In the genomic region with DNA sequence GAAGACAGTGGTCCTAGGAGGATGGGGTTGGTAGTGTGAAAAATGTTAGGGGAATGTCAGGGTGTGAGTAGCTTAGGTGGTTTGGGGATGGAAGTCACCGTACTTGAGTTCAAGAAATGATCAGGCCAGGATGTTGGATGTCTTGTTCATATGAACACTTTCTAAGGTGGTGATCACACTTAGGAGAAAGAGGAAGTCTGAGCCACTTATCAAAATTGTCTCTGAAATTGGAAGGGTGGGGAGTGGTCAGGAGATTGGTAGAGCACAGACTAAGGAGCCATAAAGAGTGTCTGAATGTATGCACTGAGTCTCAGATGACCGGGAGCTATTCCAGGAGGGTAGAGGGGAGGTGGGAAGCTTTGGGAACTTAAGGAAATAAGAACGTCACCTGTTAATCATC, we compare ENCODE assay signal across 19 cellular contexts. TPM values are rescaled to one million over a fixed set of nuclear protein-coding genes. Genes with fewer than 3 reads are reported as not detected.
A peak's percentile ranks its signal among the peaks of the same experiment; 100 is the strongest.
DNase-seq lines count a peak whose midpoint lies in the region; ATAC-seq, FAIRE-seq and TF ChIP-seq lines count a peak whose summit lies in the region.
"Had no signal": no experiment of that assay in that cellular context is flagged by ENCODE, and none has a peak within 500 bp of the region (broad histone marks: within the 10 kb centered on the region; RNA-seq: fewer than 3 reads in every experiment).

No MANE protein-coding gene starts in this region.

- H3K4me3 Mint-ChIP-seq in CD4-positive, alpha-beta T cell: no peak overlapping the region
- H3K4me3 Mint-ChIP-seq: activated naive CD4-positive, alpha-beta T cell treated with anti-CD3 and anti-CD28 coated beads, Interleukin-2, amount 10 ng/mL, durations not matched to agents 7 days and 5 days had no signal

- peaks cover 47% of the 10 kb centered on the region for H3K36me3 Mint-ChIP-seq in CD4-positive, alpha-beta T cell (ENCODE audit: low read depth)

- no peak for DNase-seq in CD4-positive, alpha-beta T cell
- DNase-seq in GM12891 (ENCODE audit: insufficient read length, low spot score): no peak
- no peak for DNase-seq in K562 (ENCODE audit: extremely low read depth in 1 of 4, low spot score in 3 of 4)
- DNase-seq in psoas muscle: no peak
- DNase-seq in substantia nigra (lab: John Stamatoyannopoulos, UW): no peak
- no peak for DNase-seq in spleen
- DNase-seq: activated CD4-positive, alpha-beta T cell treated with anti-CD3 and anti-CD28 coated beads, Interleukin-2, amount 50 U/mL, for 1 hour; activated naive CD4-positive, alpha-beta T cell treated with anti-CD3 and anti-CD28 coated beads, Interleukin-2, amount 10 ng/mL, durations not matched to agents 7 days and 5 days; AML-193; Caco-2; effector CD8-positive, alpha-beta T cell; esophagus squamous epithelium; NCI-H187 had no signal

- POLR2A ChIA-PET in CD4-positive, alpha-beta T cell (lab: Charles Lee): no interaction called here
- POLR2A ChIA-PET in K562 (lab: Yijun Ruan, JAX): no interaction called here

- CTCF ChIA-PET in CD4-positive, alpha-beta T cell (lab: Charles Lee): no interaction called here
- CTCF ChIA-PET in K562 (lab: Yijun Ruan, JAX; ENCODE audit: low intra/inter-chr PET ratio): no interaction called here

- H3K9me3 ChIP-seq in CD4-positive, alpha-beta T cell (ENCODE audit: control insufficient read depth, low read length): no peaks in the 10 kb centered on the region
- no peaks in the 10 kb centered on the region for H3K9me3 ChIP-seq in K562 (replicated peaks; ENCODE audit: control insufficient read depth, insufficient read depth, low read depth, low read length)
- H3K9me3 ChIP-seq in psoas muscle: no peaks in the 10 kb centered on the region
- H3K9me3 ChIP-seq in spleen: no peaks in the 10 kb centered on the region
- H3K9me3 ChIP-seq: Caco-2, esophagus squamous epithelium, right atrium auricular region, suprapubic skin had no signal

- H3K79me2 ChIP-seq in K562 (ENCODE audit: control insufficient read depth, insufficient read depth, low read length): peaks cover 11% of the 10 kb centered on the region; the same call in 1 of the 3 replicates

- H3K4me3 ChIP-seq in K562 (no peak overlapping the region), psoas muscle (no peak overlapping the region), spleen (no peak overlapping the region)
- H3K4me3 ChIP-seq: esophagus squamous epithelium, right atrium auricular region, suprapubic skin had no signal

- no peak overlapping the region for H3K9ac ChIP-seq in K562 (ENCODE audit: insufficient read depth in 1 of 2, low read depth in 2 of 2, low read length in 2 of 2)
- H3K9ac ChIP-seq: KMS-11 had no signal

- BruUV-seq in K562 (replicated peaks; lab: Mats Ljungman, UMichigan): no TSS peak

- no peak for ATAC-seq in CD4-positive, alpha-beta T cell (ENCODE audit: poor library complexity)
- no peak for ATAC-seq in K562
- ATAC-seq in psoas muscle: no peak

- in situ Hi-C loops in K562 (cut with MboI): no loop called here

- FAIRE-seq in GM12891 (lab: Jason Lieb, UNC) (no peak), K562 (lab: Jason Lieb, UNC) (no peak)
- FAIRE-seq: H1, keratinocyte, urothelium cell line had no signal

- no peak overlapping the region for H2AFZ ChIP-seq in K562 (ENCODE audit: low read depth, low read length)

- TF ChIP-seq CTCF in CD4-positive, alpha-beta T cell (IDR thresholded peaks at IDR 0.05): no peak
- no peak for TF ChIP-seq CTCF in K562 (IDR thresholded peaks at IDR 0.05 in 2 of 3, conservative IDR thresholded peaks at IDR 0.05 in 1 of 3; ENCODE audit: insufficient read depth in 2 of 3, low read depth in 1 of 3, low read length in 3 of 3)
- no peak for TF ChIP-seq CTCF in psoas muscle (IDR thresholded peaks at IDR 0.05)
- TF ChIP-seq CTCF in spleen (IDR thresholded peaks at IDR 0.05 in 8 of 11, conservative IDR thresholded peaks at IDR 0.05 in 3 of 11): no peak

- H3K27ac Mint-ChIP-seq in CD4-positive, alpha-beta T cell: peak overlapping the region; percentile 64
- H3K27ac Mint-ChIP-seq: activated naive CD4-positive, alpha-beta T cell treated with anti-CD3 and anti-CD28 coated beads, Interleukin-2, amount 10 ng/mL, durations not matched to agents 7 days and 5 days had no signal

- H3K4me1 Mint-ChIP-seq in CD4-positive, alpha-beta T cell (ENCODE audit: low read depth): peaks cover 47% of the 10 kb centered on the region

- H3K27me3 Mint-ChIP-seq in CD4-positive, alpha-beta T cell: no peaks in the 10 kb centered on the region
- H3K27me3 Mint-ChIP-seq: activated naive CD4-positive, alpha-beta T cell treated with anti-CD3 and anti-CD28 coated beads, Interleukin-2, amount 10 ng/mL, durations not matched to agents 7 days and 5 days had no signal

- no peak for TF ChIP-seq POLR2A in GM12891 (IDR thresholded peaks at IDR 0.05; ENCODE audit: low read depth, low read length)
- no peak for TF ChIP-seq POLR2A in K562 (conservative IDR thresholded peaks at IDR 0.05)
- TF ChIP-seq POLR2A in spleen (IDR thresholded peaks at IDR 0.05): no peak

- 63% methylated on average over 1 of the region's 3 CpGs for WGBS in K562 (ENCODE audit: insufficient coverage, low coverage, missing lambda C conversion rate)
- 56 to 86% (median 82%) methylated on average over 3 of the region's 3 CpGs for WGBS in psoas muscle, 3 donors
- WGBS in spleen, 5 donors: 66 to 96% (median 91%) methylated on average over 3 of the region's 3 CpGs

- H4K20me1 ChIP-seq in K562 (replicated peaks; ENCODE audit: control insufficient read depth, insufficient read depth, low read length): no peaks in the 10 kb centered on the region

- intact Hi-C loops in CD4-positive, alpha-beta T cell (cut with DNase I, micrococcal nuclease): no loop called here
- intact Hi-C loops in K562 (cut with micrococcal nuclease): no loop called here
- intact Hi-C loops in psoas muscle (cut with DNase I): loop anchor here in 1 of 2 donors (10.0 kb wide), 1 partner anchor 69 kb away; no protein-coding TSS in a partner anchor
- intact Hi-C loops in spleen (cut with DNase I; ENCODE audit: low total_unique reads): no loop called here

- no peaks in the 10 kb centered on the region for H3K9me1 ChIP-seq in K562 (ENCODE audit: control insufficient read depth, insufficient read depth, low read length)

- no peak for TF ChIP-seq RAD21 in K562 (CRISPR knock-in tag; conservative IDR thresholded peaks at IDR 0.05 in 1 of 2, IDR thresholded peaks at IDR 0.05 in 1 of 2)

- TF ChIP-seq EP300 in K562 (IDR thresholded peaks at IDR 0.05; ENCODE audit: low read length): no peak

- no peak overlapping the region for H3K27ac ChIP-seq in CD4-positive, alpha-beta T cell (ENCODE audit: low read depth, low read length)
- H3K27ac ChIP-seq in K562 (ENCODE audit: extremely low read depth, low read depth, low read length): no peak overlapping the region
- H3K27ac ChIP-seq in psoas muscle: no peak overlapping the region
- no peak overlapping the region for H3K27ac ChIP-seq in substantia nigra (ENCODE audit: low read depth, low read length, poor library complexity, severe bottlenecking)
- H3K27ac ChIP-seq in spleen: no peak overlapping the region
- H3K27ac ChIP-seq: esophagus squamous epithelium, KMS-11, right atrium auricular region, suprapubic skin had no signal

- H3K36me3 ChIP-seq in K562 (ENCODE audit: control insufficient read depth, insufficient read depth, low read length): peaks cover 46% of the 10 kb centered on the region; the same call in 2 of the 3 replicates
- peaks cover 0 to 32% of the 10 kb centered on the region in 2 donors for H3K36me3 ChIP-seq in psoas muscle (ENCODE audit: insufficient read depth in 1 of 2, low read depth in 1 of 2)
- peaks cover 0 to 37% (median 0%) of the 10 kb centered on the region in 6 donors for H3K36me3 ChIP-seq in spleen
- H3K36me3 ChIP-seq: right atrium auricular region had no signal

- H3K9me3 Mint-ChIP-seq in CD4-positive, alpha-beta T cell: no peaks in the 10 kb centered on the region
- H3K9me3 Mint-ChIP-seq: activated naive CD4-positive, alpha-beta T cell treated with anti-CD3 and anti-CD28 coated beads, Interleukin-2, amount 10 ng/mL, durations not matched to agents 7 days and 5 days had no signal

- no peak overlapping the region for H3K4me2 ChIP-seq in K562 (ENCODE audit: insufficient read depth, low read length)
- H3K4me2 ChIP-seq: KMS-11 had no signal

- peaks cover 0 to 9% of the 10 kb centered on the region in 2 experiments; a peak in 3 of 5 replicates for H3K4me1 ChIP-seq in K562 (replicated peaks in 1 of 2; ENCODE audit: control insufficient read depth in 2 of 2, insufficient read depth in 2 of 2, low read length in 2 of 2)
- peaks cover 9% of the 10 kb centered on the region for H3K4me1 ChIP-seq in psoas muscle
- peaks cover 0 to 20% (median 8%) of the 10 kb centered on the region in 6 donors for H3K4me1 ChIP-seq in spleen
- H3K4me1 ChIP-seq: Caco-2 had no signal

- no peaks in the 10 kb centered on the region for H3K27me3 ChIP-seq in CD4-positive, alpha-beta T cell (ENCODE audit: control insufficient read depth, insufficient read depth, low read length)
- H3K27me3 ChIP-seq in K562 (ENCODE audit: control insufficient read depth in 2 of 2, insufficient read depth in 2 of 2, low read length in 2 of 2): no peaks in the 10 kb centered on the region
- no peaks in the 10 kb centered on the region for H3K27me3 ChIP-seq in psoas muscle (ENCODE audit: insufficient read depth in 3 of 3, low read length in 2 of 3)
- no peaks in the 10 kb centered on the region for H3K27me3 ChIP-seq in spleen (replicated peaks in 1 of 7)
- H3K27me3 ChIP-seq: esophagus squamous epithelium, right atrium auricular region, suprapubic skin had no signal

RNA-seq across cellular contexts. Expression of a gene that starts 17.3 kb away (rescaled TPM):
- total RNA-seq in CD4-positive, alpha-beta T cell: 1 to 10 TPM; 5.6 to 6.5 TPM
- polyA plus RNA-seq in GM12891 (2012; ENCODE audit: low read depth, missing spikeins): 18.6 TPM
- 2.8 and 13.6 TPM in 2 replicates for total RNA-seq in K562 (2011; cell fraction: chromatin; rRNA removed; ENCODE audit: low replicate concordance)
- 1.7 and 2.2 TPM in 2 replicates for total RNA-seq in K562 (2011; cell fraction: nucleolus; rRNA removed)
- 3.4 and 4.4 TPM in 2 replicates for total RNA-seq in K562 (2011; cell fraction: nucleoplasm; rRNA removed)
- total RNA-seq in K562 (2014; rRNA removed): 10.4 and 12.2 TPM in 2 replicates
- total RNA-seq in K562 (2014; rRNA removed; fragmentation: Illumina TruSeq; extraction: Trizol): 8.0 and 9.1 TPM in 2 replicates
- total RNA-seq in K562 (2015; rRNA removed; fragmentation: Illumina TruSeq; extraction: Trizol): 8.2 and 10.2 TPM in 2 replicates
- 5.3 and 5.4 TPM in 2 replicates for total RNA-seq in K562 (2021)
- 14.6 and 16.2 TPM in 2 replicates for polyA plus RNA-seq in K562 (2011; rRNA removed)
- 12.0 and 13.5 TPM in 2 replicates for polyA plus RNA-seq in K562 (2011; cell fraction: cytosol; rRNA removed)
- polyA plus RNA-seq in K562 (2011; cell fraction: nucleus; rRNA removed): 11.0 and 15.3 TPM in 2 replicates
- 9.8 and 12.7 TPM in 2 replicates for polyA plus RNA-seq in K562 (2012)
- 12.4 and 13.8 TPM in 2 replicates for polyA plus RNA-seq in K562 (2014; fragmentation: Illumina TruSeq; extraction: Trizol)
- 1 to 10 TPM; 3.5 to 6.3 TPM for polyA plus RNA-seq in K562 (2014; fragmentation: Nextera tagmentation; extraction: Ambion mirVana)
- polyA plus RNA-seq in K562 (2014; rRNA removed): 16.9 and 19.8 TPM in 2 replicates
- 4.2 and 6.3 TPM in 2 replicates for polyA minus RNA-seq in K562 (2011; rRNA and poly(A)+ RNA removed)
- 1.7 TPM in 1 of 2 replicates, not detected in the other for polyA minus RNA-seq in K562 (2011; cell fraction: cytosol; rRNA and poly(A)+ RNA removed)
- polyA minus RNA-seq in K562 (2011; cell fraction: nucleus; rRNA and poly(A)+ RNA removed): 1.9 and 5.8 TPM in 2 replicates
- total RNA-seq in psoas muscle: 10 to 100 TPM in 2 of 4 donors, 1 to 10 TPM in 2; 6.2 to 13.0 (median 10.8) TPM
- polyA plus RNA-seq in psoas muscle: 10 to 100 TPM; 12.5 to 23.9 (median 19.2) TPM
- total RNA-seq in spleen: 10 to 100 TPM in 2 of 7 donors, 1 to 10 TPM in 5; 3.1 to 14.2 (median 4.9) TPM
- polyA plus RNA-seq in spleen: 10 to 100 TPM; 15.2 to 21.7 (median 19.2) TPM

RNA-seq across cellular contexts. Expression of a gene that starts 17.3 kb away (rescaled TPM):
- 10 to 100 TPM; 17.0 to 18.9 TPM for total RNA-seq in CD4-positive, alpha-beta T cell
- 33.6 TPM for polyA plus RNA-seq in GM12891 (2012; ENCODE audit: low read depth, missing spikeins)
- total RNA-seq in K562 (2011; cell fraction: chromatin; rRNA removed; ENCODE audit: low replicate concordance): 6.2 and 9.6 TPM in 2 replicates
- 6.0 and 8.0 TPM in 2 replicates for total RNA-seq in K562 (2011; cell fraction: nucleolus; rRNA removed)
- 9.2 and 16.0 TPM in 2 replicates for total RNA-seq in K562 (2011; cell fraction: nucleoplasm; rRNA removed)
- 19.1 and 28.0 TPM in 2 replicates for total RNA-seq in K562 (2014; rRNA removed)
- 24.2 and 27.1 TPM in 2 replicates for total RNA-seq in K562 (2014; rRNA removed; fragmentation: Illumina TruSeq; extraction: Trizol)
- total RNA-seq in K562 (2015; rRNA removed; fragmentation: Illumina TruSeq; extraction: Trizol): 17.0 and 20.8 TPM in 2 replicates
- total RNA-seq in K562 (2021): 22.9 and 27.6 TPM in 2 replicates
- polyA plus RNA-seq in K562 (2011; rRNA removed): 18.5 and 27.6 TPM in 2 replicates
- 3.2 and 6.2 TPM in 2 replicates for polyA plus RNA-seq in K562 (2011; cell fraction: cytosol; rRNA removed)
- 28.8 and 30.6 TPM in 2 replicates for polyA plus RNA-seq in K562 (2011; cell fraction: nucleus; rRNA removed)
- polyA plus RNA-seq in K562 (2012): 23.5 and 33.1 TPM in 2 replicates
- 16.0 and 20.0 TPM in 2 replicates for polyA plus RNA-seq in K562 (2014; fragmentation: Illumina TruSeq; extraction: Trizol)
- polyA plus RNA-seq in K562 (2014; fragmentation: Nextera tagmentation; extraction: Ambion mirVana): 10 to 100 TPM; 12.7 to 20.9 TPM
- 18.5 and 25.0 TPM in 2 replicates for polyA plus RNA-seq in K562 (2014; rRNA removed)
- 8.8 and 15.1 TPM in 2 replicates for polyA minus RNA-seq in K562 (2011; rRNA and poly(A)+ RNA removed)
- polyA minus RNA-seq in K562 (2011; cell fraction: cytosol; rRNA and poly(A)+ RNA removed): 5.2 and 10.8 TPM in 2 replicates
- 6.9 and 8.2 TPM in 2 replicates for polyA minus RNA-seq in K562 (2011; cell fraction: nucleus; rRNA and poly(A)+ RNA removed)
- total RNA-seq in psoas muscle: 10 to 100 TPM; 10.5 to 22.9 (median 18.0) TPM
- polyA plus RNA-seq in psoas muscle: 1 to 10 TPM; 2.3 to 6.2 (median 6.0) TPM
- total RNA-seq in spleen: 10 to 100 TPM in 4 of 7 donors, 1 to 10 TPM in 3; 1.2 to 16.8 (median 12.9) TPM
- polyA plus RNA-seq in spleen: 10 to 100 TPM; 21.1 to 33.0 (median 31.4) TPM

RNA-seq across cellular contexts. Expression of a gene that starts 17.7 kb away (rescaled TPM):
- 10 to 100 TPM; 12.6 to 12.8 TPM for total RNA-seq in CD4-positive, alpha-beta T cell
- 17.1 TPM for polyA plus RNA-seq in GM12891 (2012; ENCODE audit: low read depth, missing spikeins)
- total RNA-seq in K562 (2011; cell fraction: chromatin; rRNA removed; ENCODE audit: low replicate concordance): 18.6 and 34.1 TPM in 2 replicates
- 11.5 and 15.3 TPM in 2 replicates for total RNA-seq in K562 (2011; cell fraction: nucleolus; rRNA removed)
- total RNA-seq in K562 (2011; cell fraction: nucleoplasm; rRNA removed): 17.7 and 18.2 TPM in 2 replicates
- total RNA-seq in K562 (2014; rRNA removed) (9.6 and 14.2 TPM in 2 replicates), K562 (2014; rRNA removed; fragmentation: Illumina TruSeq; extraction: Trizol) (24.9 and 26.1 TPM in 2 replicates), K562 (2015; rRNA removed; fragmentation: Illumina TruSeq; extraction: Trizol) (24.9 and 26.7 TPM in 2 replicates), K562 (2021) (20.9 and 21.5 TPM in 2 replicates), psoas muscle (10 to 100 TPM; 12.9 to 16.8 (median 15.2) TPM), spleen (10 to 100 TPM in 6 of 7 donors, 1 to 10 TPM in 1; 8.6 to 17.8 (median 16.5) TPM)
- polyA plus RNA-seq in K562 (2011; rRNA removed) (30.2 and 42.9 TPM in 2 replicates), K562 (2014; fragmentation: Illumina TruSeq; extraction: Trizol) (25.1 and 33.5 TPM in 2 replicates), K562 (2014; fragmentation: Nextera tagmentation; extraction: Ambion mirVana) (10 to 100 TPM; 31.2 to 44.8 TPM), K562 (2014; rRNA removed) (20.2 and 23.3 TPM in 2 replicates), psoas muscle (10 to 100 TPM in 1 of 3 donors, 1 to 10 TPM in 2; 7.3 to 18.2 (median 8.4) TPM), spleen (1 to 10 TPM; 5.8 to 8.8 (median 7.9) TPM)
- 17.1 and 20.2 TPM in 2 replicates for polyA plus RNA-seq in K562 (2011; cell fraction: cytosol; rRNA removed)
- 24.6 and 43.7 TPM in 2 replicates for polyA plus RNA-seq in K562 (2011; cell fraction: nucleus; rRNA removed)
- 16.2 and 27.1 TPM in 2 replicates for polyA plus RNA-seq in K562 (2012)
- 37.2 and 41.2 TPM in 2 replicates for polyA minus RNA-seq in K562 (2011; rRNA and poly(A)+ RNA removed)
- polyA minus RNA-seq in K562 (2011; cell fraction: cytosol; rRNA and poly(A)+ RNA removed): 10.4 and 15.8 TPM in 2 replicates
- 18.8 and 20.1 TPM in 2 replicates for polyA minus RNA-seq in K562 (2011; cell fraction: nucleus; rRNA and poly(A)+ RNA removed)

RNA-seq across cellular contexts. Expression of a gene that starts 27.0 kb away (rescaled TPM):
- 10 to 100 TPM; 37.2 to 37.4 TPM for total RNA-seq in CD4-positive, alpha-beta T cell
- polyA plus RNA-seq in GM12891 (2012; ENCODE audit: low read depth, missing spikeins): 104 TPM
- 19.4 and 29.9 TPM in 2 replicates for total RNA-seq in K562 (2011; cell fraction: chromatin; rRNA removed; ENCODE audit: low replicate concordance)
- 10.5 and 15.9 TPM in 2 replicates for total RNA-seq in K562 (2011; cell fraction: nucleolus; rRNA removed)
- total RNA-seq in K562 (2011; cell fraction: nucleoplasm; rRNA removed): 31.0 and 39.1 TPM in 2 replicates
- total RNA-seq in K562 (2014; rRNA removed) (50.3 and 50.6 TPM in 2 replicates), K562 (2014; rRNA removed; fragmentation: Illumina TruSeq; extraction: Trizol) (123 and 140 TPM in 2 replicates), K562 (2015; rRNA removed; fragmentation: Illumina TruSeq; extraction: Trizol) (90.4 and 98.8 TPM in 2 replicates), K562 (2021) (90.2 and 91.2 TPM in 2 replicates), psoas muscle (100 to 1,000 TPM; 258 to 318 (median 275) TPM), spleen (10 to 100 TPM; 29.3 to 66.3 (median 52.7) TPM)
- polyA plus RNA-seq in K562 (2011; rRNA removed) (235 and 257 TPM in 2 replicates), K562 (2014; fragmentation: Illumina TruSeq; extraction: Trizol) (143 and 170 TPM in 2 replicates), K562 (2014; fragmentation: Nextera tagmentation; extraction: Ambion mirVana) (100 to 1,000 TPM; 146 to 185 TPM), K562 (2014; rRNA removed) (99.2 and 105 TPM in 2 replicates), psoas muscle (100 to 1,000 TPM; 386 to 441 (median 416) TPM), spleen (100 to 1,000 TPM in 2 of 3 donors, 10 to 100 TPM in 1; 68.4 to 113 (median 109) TPM)
- polyA plus RNA-seq in K562 (2011; cell fraction: cytosol; rRNA removed): 140 and 220 TPM in 2 replicates
- polyA plus RNA-seq in K562 (2011; cell fraction: nucleus; rRNA removed): 60.3 and 105 TPM in 2 replicates
- polyA plus RNA-seq in K562 (2012): 96.4 and 113 TPM in 2 replicates
- polyA minus RNA-seq in K562 (2011; rRNA and poly(A)+ RNA removed): 76.3 and 89.3 TPM in 2 replicates
- 22.1 and 31.3 TPM in 2 replicates for polyA minus RNA-seq in K562 (2011; cell fraction: cytosol; rRNA and poly(A)+ RNA removed)
- 14.8 and 25.5 TPM in 2 replicates for polyA minus RNA-seq in K562 (2011; cell fraction: nucleus; rRNA and poly(A)+ RNA removed)

RNA-seq across cellular contexts. Expression of a gene that starts 31.1 kb away (rescaled TPM):
- under 1 TPM; 0.66 to 0.67 TPM for total RNA-seq in CD4-positive, alpha-beta T cell
- 5.9 TPM for polyA plus RNA-seq in GM12891 (2012; ENCODE audit: low read depth, missing spikeins)
- total RNA-seq in K562 (2011; cell fraction: chromatin; rRNA removed; ENCODE audit: low replicate concordance): 1.9 and 2.1 TPM in 2 replicates
- 0.33 and 0.66 TPM in 2 replicates for total RNA-seq in K562 (2011; cell fraction: nucleolus; rRNA removed)
- total RNA-seq in K562 (2011; cell fraction: nucleoplasm; rRNA removed): 0.95 and 2.0 TPM in 2 replicates
- total RNA-seq in K562 (2014; rRNA removed) (0.59 and 1.3 TPM in 2 replicates), K562 (2014; rRNA removed; fragmentation: Illumina TruSeq; extraction: Trizol) (0.91 and 0.93 TPM in 2 replicates), K562 (2015; rRNA removed; fragmentation: Illumina TruSeq; extraction: Trizol) (1.7 and 2.2 TPM in 2 replicates), K562 (2021) (1.2 and 1.8 TPM in 2 replicates), psoas muscle (10 to 100 TPM; 13.5 to 31.7 (median 22.1) TPM), spleen (100 to 1,000 TPM in 1 of 7 donors, 10 to 100 TPM in 6; 53.2 to 135 (median 75.6) TPM)
- polyA plus RNA-seq in K562 (2011; rRNA removed) (3.8 and 6.4 TPM in 2 replicates), K562 (2014; fragmentation: Illumina TruSeq; extraction: Trizol) (0.78 and 0.95 TPM in 2 replicates), K562 (2014; fragmentation: Nextera tagmentation; extraction: Ambion mirVana) (under 1 TPM; 0.80 to 0.91 TPM), K562 (2014; rRNA removed) (0.12 and 0.41 TPM in 2 replicates), psoas muscle (10 to 100 TPM; 14.1 to 17.6 (median 15.8) TPM), spleen (10 to 100 TPM in 1 of 3 donors, 1 to 10 TPM in 2; 3.4 to 12.1 (median 9.3) TPM)
- 1.4 and 2.9 TPM in 2 replicates for polyA plus RNA-seq in K562 (2011; cell fraction: cytosol; rRNA removed)
- 2.5 and 4.6 TPM in 2 replicates for polyA plus RNA-seq in K562 (2011; cell fraction: nucleus; rRNA removed)
- polyA plus RNA-seq in K562 (2012): 2.8 and 5.7 TPM in 2 replicates
- 4.3 and 17.2 TPM in 2 replicates for polyA minus RNA-seq in K562 (2011; rRNA and poly(A)+ RNA removed)
- 1.7 and 4.0 TPM in 2 replicates for polyA minus RNA-seq in K562 (2011; cell fraction: cytosol; rRNA and poly(A)+ RNA removed)
- 0.94 and 6.9 TPM in 2 replicates for polyA minus RNA-seq in K562 (2011; cell fraction: nucleus; rRNA and poly(A)+ RNA removed)
